14 cellular contexts compared by ENCODE assay signal in genomic region chr4:41839945-41840854, GRCh38.
DNase-seq lines count a peak whose midpoint lies in the region; ATAC-seq lines count a peak whose summit lies in the region.
"Had no signal": no experiment of that assay in that cellular context is flagged by ENCODE, and none has a peak within 500 bp of the region (broad histone marks: within the 10 kb centered on the region; RNA-seq: fewer than 3 reads in every experiment).

No MANE protein-coding gene starts in this region.

- H3K4me3 Mint-ChIP-seq in CD4-positive, alpha-beta memory T cell: no peak overlapping the region
- H3K4me3 Mint-ChIP-seq in naive thymus-derived CD4-positive, alpha-beta T cell: no peak overlapping the region
- H3K4me3 Mint-ChIP-seq: mesothelial cell of epicardium had no signal

- peaks cover 0 to 3% (median under 1%) of the 10 kb centered on the region in 4 donors for H3K4me1 Mint-ChIP-seq in CD4-positive, alpha-beta memory T cell
- peaks cover 0 to 5% (median 0%) of the 10 kb centered on the region in 7 donors for H3K4me1 Mint-ChIP-seq in naive thymus-derived CD4-positive, alpha-beta T cell
- H3K4me1 Mint-ChIP-seq: mesothelial cell of epicardium had no signal

- H3K36me3 ChIP-seq in CD4-positive, alpha-beta memory T cell (ENCODE audit: insufficient read depth, low read length): no peaks in the 10 kb centered on the region
- H3K36me3 ChIP-seq in naive thymus-derived CD4-positive, alpha-beta T cell (ENCODE audit: control insufficient read depth in 2 of 3, insufficient read depth in 3 of 3, low read length in 3 of 3): no peaks in the 10 kb centered on the region
- H3K36me3 ChIP-seq: upper lobe of left lung had no signal

- no peaks in the 10 kb centered on the region for H3K9me3 ChIP-seq in CD4-positive, alpha-beta memory T cell (ENCODE audit: control insufficient read depth in 1 of 2, low read length in 2 of 2)
- H3K9me3 ChIP-seq in naive thymus-derived CD4-positive, alpha-beta T cell (ENCODE audit: control insufficient read depth in 2 of 3, low read length in 3 of 3): no peaks in the 10 kb centered on the region
- H3K9me3 ChIP-seq: upper lobe of left lung had no signal

- DNase-seq in DMS53 (lab: John Stamatoyannopoulos, UW) (peak; percentile 42), DMS53 treated with DMSO at 0.1 percent for 48 hours (lab: John Stamatoyannopoulos, UW; ENCODE audit: unreplicated experiment) (no peak), mucosa of gallbladder (ENCODE audit: low spot score) (no peak)
- no peak for DNase-seq in CD4-positive, alpha-beta memory T cell
- no peak for DNase-seq in naive thymus-derived CD4-positive, alpha-beta T cell
- DNase-seq: MM.1S, NCI-H748 treated with DMSO at 0.1 percent for 48 hours, upper lobe of left lung had no signal

- no peaks in the 10 kb centered on the region for H3K36me3 Mint-ChIP-seq in CD4-positive, alpha-beta memory T cell
- peaks cover 0 to 5% (median 3%) of the 10 kb centered on the region in 5 donors for H3K36me3 Mint-ChIP-seq in naive thymus-derived CD4-positive, alpha-beta T cell
- H3K36me3 Mint-ChIP-seq: mesothelial cell of epicardium had no signal

- CTCF ChIA-PET in CD4-positive, alpha-beta memory T cell (lab: Charles Lee; ENCODE audit: partially characterized antibody): no interaction called here
- CTCF ChIA-PET in naive thymus-derived CD4-positive, alpha-beta T cell (lab: Charles Lee): no interaction called here

- H3K27ac Mint-ChIP-seq in CD4-positive, alpha-beta memory T cell: no peak overlapping the region
- H3K27ac Mint-ChIP-seq in naive thymus-derived CD4-positive, alpha-beta T cell: no peak overlapping the region
- H3K27ac Mint-ChIP-seq: mesothelial cell of epicardium had no signal

- H3K27ac ChIP-seq in CD4-positive, alpha-beta memory T cell (ENCODE audit: low read depth, low read length): no peak overlapping the region
- H3K27ac ChIP-seq in naive thymus-derived CD4-positive, alpha-beta T cell (ENCODE audit: low read depth, low read length): no peak overlapping the region
- H3K27ac ChIP-seq: 22Rv1, SK-N-MC, upper lobe of left lung had no signal

- POLR2A ChIA-PET in CD4-positive, alpha-beta memory T cell (lab: Charles Lee; ENCODE audit: partially characterized antibody): no interaction called here
- POLR2A ChIA-PET in naive thymus-derived CD4-positive, alpha-beta T cell (lab: Charles Lee): no interaction called here

- peaks cover 9 to 10% of the 10 kb centered on the region in 2 donors for H3K27me3 Mint-ChIP-seq in CD4-positive, alpha-beta memory T cell
- peaks cover 0 to 30% (median 18%) of the 10 kb centered on the region in 5 donors for H3K27me3 Mint-ChIP-seq in naive thymus-derived CD4-positive, alpha-beta T cell

- ATAC-seq in GM19351 (IDR thresholded peaks at IDR 0.05; ENCODE audit: unreplicated experiment): peak; percentile 75
- peak; percentile 46 for ATAC-seq in HG03175 (IDR thresholded peaks at IDR 0.05; ENCODE audit: unreplicated experiment)
- peak; percentile 91 for ATAC-seq in esophagus mucosa
- no peak for ATAC-seq in naive thymus-derived CD4-positive, alpha-beta T cell

- H3K4me3 ChIP-seq in CD4-positive, alpha-beta memory T cell (ENCODE audit: low read length in 2 of 2): no peak overlapping the region
- H3K4me3 ChIP-seq in naive thymus-derived CD4-positive, alpha-beta T cell (ENCODE audit: low read length): no peak overlapping the region
- H3K4me3 ChIP-seq: SK-N-MC, upper lobe of left lung had no signal

- H3K4me1 ChIP-seq in CD4-positive, alpha-beta memory T cell (ENCODE audit: insufficient read depth, low read length): no peaks in the 10 kb centered on the region
- no peaks in the 10 kb centered on the region for H3K4me1 ChIP-seq in naive thymus-derived CD4-positive, alpha-beta T cell (ENCODE audit: control insufficient read depth in 2 of 2, insufficient read depth in 2 of 2, low read length in 2 of 2)
- H3K4me1 ChIP-seq: upper lobe of left lung had no signal

- no peaks in the 10 kb centered on the region for H3K27me3 ChIP-seq in CD4-positive, alpha-beta memory T cell (ENCODE audit: insufficient read depth, low read length)
- H3K27me3 ChIP-seq in naive thymus-derived CD4-positive, alpha-beta T cell (ENCODE audit: control insufficient read depth in 2 of 2, insufficient read depth in 2 of 2, low read length in 2 of 2): no peaks in the 10 kb centered on the region
- H3K27me3 ChIP-seq: upper lobe of left lung had no signal

- intact Hi-C loops in CD4-positive, alpha-beta memory T cell (cut with micrococcal nuclease): no loop called here
- intact Hi-C loops in naive thymus-derived CD4-positive, alpha-beta T cell (cut with micrococcal nuclease): no loop called here

- H3K9me3 Mint-ChIP-seq in CD4-positive, alpha-beta memory T cell: peaks cover 0 to 9% (median 2%) of the 10 kb centered on the region in 8 donors
- peaks cover 0 to 6% (median 2%) of the 10 kb centered on the region in 11 donors for H3K9me3 Mint-ChIP-seq in naive thymus-derived CD4-positive, alpha-beta T cell
- H3K9me3 Mint-ChIP-seq: mesothelial cell of epicardium had no signal
